Comparison of ENCODE assay signal across 18 cellular contexts in genomic region chr3:194728986-194729385, GRCh38. TPM values are rescaled to one million over a fixed set of nuclear protein-coding genes. Genes with fewer than 3 reads are reported as not detected.
DNase-seq lines count a peak whose midpoint lies in the region; ATAC-seq, FAIRE-seq and TF ChIP-seq lines count a peak whose summit lies in the region.
"Had no signal": no experiment of that assay in that cellular context is flagged by ENCODE, and none has a peak within 500 bp of the region (broad histone marks: within the 10 kb centered on the region; RNA-seq: fewer than 3 reads in every experiment).

No MANE protein-coding gene starts in this region.

- intact Hi-C loops in GM12878 (cut with micrococcal nuclease; ENCODE audit: unreplicated experiment) = no loop called here

- BruUV-seq in GM12878 (replicated peaks; lab: Mats Ljungman, UMichigan) = no TSS peak

- no peak overlapping the region for H3K9ac ChIP-seq in GM12878 (ENCODE audit: control insufficient read depth, insufficient read depth, low read length)
- H3K9ac ChIP-seq: BLaER1 had no signal

- in situ Hi-C loops in GM12878 (cut with MboI) = no loop called here

- peak; percentile 78 for FAIRE-seq in GM12878 (lab: Jason Lieb, UNC)
- FAIRE-seq: A204.1, G401.6, GM12891 had no signal

- WGBS in GM12878 (ENCODE audit: insufficient coverage, insufficient replicate concordance, low lambda C conversion rate, missing lambda C conversion rate) = 72% methylated on average over 2 of the region's 2 CpGs

- POLR2A ChIA-PET in GM12878 (lab: Charles Lee) = no interaction called here

- TF ChIP-seq POLR2A in GM12878 (IDR thresholded peaks at IDR 0.05; ENCODE audit: low read depth, low read length) = no peak

- no peaks in the 10 kb centered on the region for H4K20me1 ChIP-seq in GM12878 (ENCODE audit: control insufficient read depth, insufficient read depth)
- H4K20me1 ChIP-seq: BLaER1 had no signal

- peaks cover 0 to 2% of the 10 kb centered on the region in 2 experiments; a peak in 1 of 4 replicates for H3K27me3 ChIP-seq in GM12878 (replicated peaks in 1 of 2; ENCODE audit: control insufficient read depth in 2 of 2, insufficient read depth in 2 of 2, low read length in 1 of 2)
- H3K27me3 ChIP-seq: BLaER1 had no signal

- TF ChIP-seq RAD21 in GM12878 (IDR thresholded peaks at IDR 0.05; ENCODE audit: insufficient read depth, low read depth, low read length) = no peak

- H3K9me3 ChIP-seq in GM12878 (replicated peaks; ENCODE audit: control insufficient read depth, insufficient read depth, low read length) = no peaks in the 10 kb centered on the region
- H3K9me3 ChIP-seq: Caco-2 had no signal

- TF ChIP-seq CTCF in GM12878 (IDR thresholded peaks at IDR 0.05 in 2 of 3, conservative IDR thresholded peaks at IDR 0.05 in 1 of 3; ENCODE audit: control insufficient read depth in 2 of 3, extremely low read depth in 1 of 3, insufficient read depth in 1 of 3, low read depth in 3 of 3, low read length in 3 of 3) = no peak

- H3K4me3 ChIP-seq in GM12878 = no peak overlapping the region
- H3K4me3 ChIP-seq: BLaER1 had no signal

- H3K79me2 ChIP-seq in GM12878 (ENCODE audit: control insufficient read depth, insufficient read depth, low read length) = no peaks in the 10 kb centered on the region

- H2AFZ ChIP-seq in GM12878 (ENCODE audit: control insufficient read depth, low read depth, low read length) = no peak overlapping the region

- DNase-seq in NCI-H1417 (lab: John Stamatoyannopoulos, UW) = peak in 2 of 3 experiments; percentile 21 to 34
- DNase-seq in NCI-H1417 treated with DMSO at 0.1 percent for 48 hours (lab: John Stamatoyannopoulos, UW) = no peak
- DNase-seq in NCI-H69 (lab: John Stamatoyannopoulos, UW) = peak; percentile 43
- DNase-seq in GM12878 (ENCODE audit: low read depth, low spot score) = no peak
- DNase-seq in iPS-NIHi7 (ENCODE audit: extremely low spot score) = no peak
- DNase-seq in activated CD4-positive, alpha-beta T cell treated with anti-CD3 and anti-CD28 coated beads, Interleukin-2, amount 50 U/mL, for 4 hours = no peak
- DNase-seq: Caco-2; CD4-positive, CD25-positive, alpha-beta regulatory T cell; CD8-positive, alpha-beta T cell; DMS153; DND-41; H9 had no signal

- H3K27ac ChIP-seq in GM12878 (ENCODE audit: control insufficient read depth, insufficient read depth) = no peak overlapping the region
- H3K27ac ChIP-seq: BLaER1, C4-2B had no signal

- no peaks in the 10 kb centered on the region for H3K4me1 ChIP-seq in GM12878 (ENCODE audit: control insufficient read depth, insufficient read depth, low read length)

- SMC1A ChIA-PET in GM12878 (lab: Charles Lee; ENCODE audit: uncharacterized antibody, unreplicated experiment) = no interaction called here

- TF ChIP-seq EP300 in GM12878 (IDR thresholded peaks at IDR 0.05; ENCODE audit: borderline replicate concordance in 1 of 2, control insufficient read depth in 1 of 2, low read depth in 2 of 2, low read length in 2 of 2) = no peak

- H3K36me3 ChIP-seq in GM12878 (ENCODE audit: control insufficient read depth in 2 of 2, insufficient read depth in 2 of 2, low read length in 1 of 2) = no peaks in the 10 kb centered on the region
- H3K36me3 ChIP-seq: BLaER1 had no signal

- RAD21 ChIA-PET in GM12878 (lab: Charles Lee; ENCODE audit: unreplicated experiment) = no interaction called here

- CTCF ChIA-PET in GM12878 (lab: Yijun Ruan, JAX) = interaction anchor here (0.6 kb wide), 1 partner anchor 8 kb away, joined by 3 read pairs; no protein-coding TSS in a partner anchor

- ATAC-seq in GM12878 = no peak
- ATAC-seq: CD8-positive, alpha-beta T cell; HCT116 had no signal

- H3K4me2 ChIP-seq in GM12878 (ENCODE audit: control insufficient read depth, insufficient read depth) = no peak overlapping the region
- H3K4me2 ChIP-seq: BLaER1 had no signal

TF ChIP-seq in GM12878, 131 proteins besides CTCF, POLR2A, EP300 and RAD21 (continues in another document):
- TF ChIP-seq RELB (IDR thresholded peaks at IDR 0.05; ENCODE audit: low read depth) = no peak
- no peak for TF ChIP-seq NR2C2 (IDR thresholded peaks at IDR 0.05; ENCODE audit: borderline replicate concordance, control insufficient read depth, insufficient read length, low read depth)
- TF ChIP-seq ETV6 (conservative IDR thresholded peaks at IDR 0.05 in 1 of 2, IDR thresholded peaks at IDR 0.05 in 1 of 2; ENCODE audit: borderline replicate concordance in 1 of 2, low read depth in 1 of 2) = no peak
- no peak for TF ChIP-seq ZNF217 (IDR thresholded peaks at IDR 0.05)
- TF ChIP-seq SMAD5 (IDR thresholded peaks at IDR 0.05; ENCODE audit: low read depth) = no peak
- TF ChIP-seq RBBP5 (conservative IDR thresholded peaks at IDR 0.05) = no peak
- TF ChIP-seq TAF1 (IDR thresholded peaks at IDR 0.05; ENCODE audit: borderline replicate concordance, low read depth, low read length) = no peak
- TF ChIP-seq YBX1 (IDR thresholded peaks at IDR 0.05) = no peak
- TF ChIP-seq STAT3 (IDR thresholded peaks at IDR 0.05; ENCODE audit: low read depth, low read length) = no peak
- TF ChIP-seq SP1 (IDR thresholded peaks at IDR 0.05; ENCODE audit: low read depth, low read length) = no peak
- no peak for TF ChIP-seq MTA3 (IDR thresholded peaks at IDR 0.05; ENCODE audit: borderline replicate concordance, low read length)
- no peak for TF ChIP-seq CBX3 (IDR thresholded peaks at IDR 0.05; ENCODE audit: borderline replicate concordance, low read depth)
- TF ChIP-seq NFYA (IDR thresholded peaks at IDR 0.05; ENCODE audit: borderline replicate concordance, low read depth, low read length) = no peak
- no peak for TF ChIP-seq BCL3 (IDR thresholded peaks at IDR 0.05; ENCODE audit: borderline replicate concordance, insufficient read depth, low read depth, low read length, poor library complexity, severe bottlenecking)

RNA-seq across cellular contexts. Expression of gene FAM43A, which starts 43.3 kb away (rescaled TPM):
- 0.56 and 0.66 TPM in 2 replicates for total RNA-seq in GM12878 (2013; cell fraction: nucleolus; rRNA removed)
- total RNA-seq in GM12878 (2014; rRNA removed) (2.5 and 3.5 TPM in 2 replicates), GM12878 (2014; rRNA removed; fragmentation: Illumina TruSeq; extraction: Trizol) (0.88 and 0.94 TPM in 2 replicates), GM12878 (2021) (4.2 and 5.0 TPM in 2 replicates)
- 1.1 TPM for polyA plus RNA-seq in GM12878 (2011; ENCODE audit: low read depth)
- polyA plus RNA-seq in GM12878 (2011; rRNA removed) (0.92 and 1.0 TPM in 2 replicates), GM12878 (2014; fragmentation: Illumina TruSeq; extraction: Trizol) (0.41 and 1.00 TPM in 2 replicates), GM12878 (2014; fragmentation: Nextera tagmentation; extraction: Ambion mirVana) (under 1 TPM; 0.27 to 0.58 TPM), GM12878 (2014; rRNA removed) (3.7 and 4.8 TPM in 2 replicates), GM12878 (2016; fragmentation: Nextera tagmentation; extraction: Ambion mirVana) (1 to 10 TPM; 1.3 to 1.6 TPM)
- 1.5 and 2.5 TPM in 2 replicates for polyA plus RNA-seq in GM12878 (2011; cell fraction: cytosol; rRNA removed)
- polyA plus RNA-seq in GM12878 (2011; cell fraction: nucleus; rRNA removed) = 6.0 and 6.2 TPM in 2 replicates
- 5.4 and 5.6 TPM in 2 replicates for polyA plus RNA-seq in GM12878 (2012)
- 0.37 and 0.82 TPM in 2 replicates for polyA minus RNA-seq in GM12878 (2011; rRNA and poly(A)+ RNA removed)
- polyA minus RNA-seq in GM12878 (2011; cell fraction: cytosol; rRNA and poly(A)+ RNA removed) = 1.5 and 1.7 TPM in 2 replicates
- 1.9 and 4.5 TPM in 2 replicates for polyA minus RNA-seq in GM12878 (2011; cell fraction: nucleus; rRNA and poly(A)+ RNA removed)

RNA-seq across cellular contexts. Expression of gene LSG1, which starts 57.0 kb away (rescaled TPM):
- total RNA-seq in GM12878 (2013; cell fraction: nucleolus; rRNA removed) = 90.2 and 98.4 TPM in 2 replicates
- total RNA-seq in GM12878 (2014; rRNA removed) (56.1 and 59.3 TPM in 2 replicates), GM12878 (2014; rRNA removed; fragmentation: Illumina TruSeq; extraction: Trizol) (57.0 and 58.6 TPM in 2 replicates), GM12878 (2021) (29.8 and 30.0 TPM in 2 replicates)
- 29.4 TPM for polyA plus RNA-seq in GM12878 (2011; ENCODE audit: low read depth)
- polyA plus RNA-seq in GM12878 (2011; rRNA removed) (68.0 and 75.6 TPM in 2 replicates), GM12878 (2014; fragmentation: Illumina TruSeq; extraction: Trizol) (65.8 and 76.8 TPM in 2 replicates), GM12878 (2014; fragmentation: Nextera tagmentation; extraction: Ambion mirVana) (10 to 100 TPM; 14.3 to 23.5 TPM), GM12878 (2014; rRNA removed) (42.7 and 51.0 TPM in 2 replicates), GM12878 (2016; fragmentation: Nextera tagmentation; extraction: Ambion mirVana) (10 to 100 TPM; 52.9 to 55.8 TPM)
- polyA plus RNA-seq in GM12878 (2011; cell fraction: cytosol; rRNA removed) = 47.1 and 48.5 TPM in 2 replicates
- polyA plus RNA-seq in GM12878 (2011; cell fraction: nucleus; rRNA removed) = 96.0 and 133 TPM in 2 replicates
- 24.1 and 28.7 TPM in 2 replicates for polyA plus RNA-seq in GM12878 (2012)
- 77.9 and 79.7 TPM in 2 replicates for polyA minus RNA-seq in GM12878 (2011; rRNA and poly(A)+ RNA removed)
- polyA minus RNA-seq in GM12878 (2011; cell fraction: cytosol; rRNA and poly(A)+ RNA removed) = 20.4 and 21.8 TPM in 2 replicates
- 44.2 and 51.9 TPM in 2 replicates for polyA minus RNA-seq in GM12878 (2011; cell fraction: nucleus; rRNA and poly(A)+ RNA removed)

Comparison
In these comparisons a context has a peak if more than half of its experiments do, and no peak if none do; other contexts are left out.
1. DNase-seq: peak in NCI-H1417 (2 of 3) and NCI-H69 (single experiment); none in NCI-H1417 treated with DMSO at 0.1 percent for 48 hours (single experiment), GM12878 (single experiment), iPS-NIHi7 (single experiment) and activated CD4-positive, alpha-beta T cell treated with anti-CD3 and anti-CD28 coated beads, Interleukin-2, amount 50 U/mL, for 4 hours (0 of 2).